ENCODE assay signal across 1 cellular context in genomic region chr18:51821610-51822009, GRCh38.
TF ChIP-seq lines count a peak whose summit lies in the region.

No MANE protein-coding gene starts in this region.

TF ChIP-seq in GM12878, 131 proteins besides CTCF, POLR2A, EP300 and RAD21 (continued from another document):
- TF ChIP-seq, protein P1, sequence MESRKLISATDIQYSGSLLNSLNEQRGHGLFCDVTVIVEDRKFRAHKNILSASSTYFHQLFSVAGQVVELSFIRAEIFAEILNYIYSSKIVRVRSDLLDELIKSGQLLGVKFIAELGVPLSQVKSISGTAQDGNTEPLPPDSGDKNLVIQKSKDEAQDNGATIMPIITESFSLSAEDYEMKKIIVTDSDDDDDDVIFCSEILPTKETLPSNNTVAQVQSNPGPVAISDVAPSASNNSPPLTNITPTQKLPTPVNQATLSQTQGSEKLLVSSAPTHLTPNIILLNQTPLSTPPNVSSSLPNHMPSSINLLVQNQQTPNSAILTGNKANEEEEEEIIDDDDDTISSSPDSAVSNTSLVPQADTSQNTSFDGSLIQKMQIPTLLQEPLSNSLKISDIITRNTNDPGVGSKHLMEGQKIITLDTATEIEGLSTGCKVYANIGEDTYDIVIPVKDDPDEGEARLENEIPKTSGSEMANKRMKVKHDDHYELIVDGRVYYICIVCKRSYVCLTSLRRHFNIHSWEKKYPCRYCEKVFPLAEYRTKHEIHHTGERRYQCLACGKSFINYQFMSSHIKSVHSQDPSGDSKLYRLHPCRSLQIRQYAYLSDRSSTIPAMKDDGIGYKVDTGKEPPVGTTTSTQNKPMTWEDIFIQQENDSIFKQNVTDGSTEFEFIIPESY (IDR thresholded peaks at IDR 0.05) = no peak
- TF ChIP-seq RAD51 (IDR thresholded peaks at IDR 0.05) = no peak
- no peak for TF ChIP-seq JUND (IDR thresholded peaks at IDR 0.05; ENCODE audit: low read depth, low read length)
- no peak for TF ChIP-seq BACH1 (IDR thresholded peaks at IDR 0.05; ENCODE audit: borderline replicate concordance)
